In genomic region chr5:179818746-179819295, GRCh38 we compare ENCODE assay signal across 8 cellular contexts. TPM values are rescaled to one million over a fixed set of nuclear protein-coding genes. Genes with fewer than 3 reads are reported as not detected.
DNase-seq lines count a peak whose midpoint lies in the region; ATAC-seq and TF ChIP-seq lines count a peak whose summit lies in the region.

No MANE protein-coding gene starts in this region.

- ATAC-seq in GM18907 (IDR thresholded peaks at IDR 0.05; ENCODE audit: unreplicated experiment) (peak; percentile 66), HG03108 (IDR thresholded peaks at IDR 0.05; ENCODE audit: unreplicated experiment) (peak; percentile 60)

- no peak overlapping the region for H3K4me3 ChIP-seq in epithelial cell of esophagus (ENCODE audit: low read length)

- DNase-seq in AG20443 (ENCODE audit: low spot score) (peak; percentile 92), NOMO-1 treated with DMSO at 0.1 percent for 48 hours (lab: John Stamatoyannopoulos, UW; ENCODE audit: unreplicated experiment) (peak; percentile 93), activated T-cell treated with anti-CD3 and anti-CD28 coated beads for 4 hours (peak; percentile 65), epithelial cell of esophagus (ENCODE audit: low read depth) (peak; percentile 94), mucosa of gallbladder (ENCODE audit: low spot score) (peak; percentile 96)
- DNase-seq in stimulated activated CD8-positive, alpha-beta memory T cell treated with anti-CD3 and anti-CD28 coated beads, Interleukin-4, amount 100 ng/mL, for 24 hours (ENCODE audit: low read depth), result peak; percentile 83

- no peak for TF ChIP-seq CTCF in epithelial cell of esophagus (IDR thresholded peaks at IDR 0.05; ENCODE audit: insufficient read depth, low read depth, low read length, missing control alignments)

RNA-seq across cellular contexts. Expression of gene SQSTM1, which starts 1.9 kb away (rescaled TPM):
- total RNA-seq in mucosa of gallbladder, result 711 TPM

RNA-seq across cellular contexts. Expression of gene MGAT4B, which starts 12.2 kb away (rescaled TPM):
- total RNA-seq in mucosa of gallbladder, result 272 TPM

RNA-seq across cellular contexts. Expression of gene LTC4S, which starts 25.0 kb away (rescaled TPM):
- total RNA-seq in mucosa of gallbladder, result 26.0 TPM

RNA-seq across cellular contexts. Expression of gene MRNIP, which starts 39.8 kb away (rescaled TPM):
- total RNA-seq in mucosa of gallbladder, result 38.6 TPM
